In genomic region chr2:111121028-111121872, GRCh38 we compare ENCODE assay signal across 8 cellular contexts. TPM values are rescaled to one million over a fixed set of nuclear protein-coding genes. Genes with fewer than 3 reads are reported as not detected.
DNase-seq lines count a peak whose midpoint lies in the region; ATAC-seq lines count a peak whose summit lies in the region.

No MANE protein-coding gene starts in this region.

- H3K4me3 ChIP-seq in SJCRH30: peak overlapping the region; percentile 74
- peak overlapping the region; percentile 99 for H3K4me3 ChIP-seq in iPS DF 6.9 (ENCODE audit: low read length)
- peak overlapping the region; percentile 77 for H3K4me3 ChIP-seq in skeletal muscle satellite cell (ENCODE audit: low read length)

- H3K9ac ChIP-seq in skeletal muscle satellite cell (ENCODE audit: low read depth, low read length): peak overlapping the region; percentile 58

- DNase-seq in ELR (ENCODE audit: low read depth) (peak; percentile 62), HT-29 (ENCODE audit: low spot score) (peak; percentile 65), SJCRH30 (peak; percentile 49 to 60), amniotic epithelial cell (ENCODE audit: low read depth) (peak; percentile 26), iPS DF 6.9 (ENCODE audit: low read depth, low spot score) (no peak), dedifferentiated amniotic fluid mesenchymal stem cell (ENCODE audit: extremely low spot score) (no peak)

- H3K27me3 ChIP-seq in SJCRH30: no peaks in the 10 kb centered on the region
- H3K27me3 ChIP-seq in iPS DF 6.9 (ENCODE audit: control insufficient read depth, insufficient read depth, low read length): peaks cover 32% of the 10 kb centered on the region
- peaks cover 3% of the 10 kb centered on the region for H3K27me3 ChIP-seq in skeletal muscle satellite cell (ENCODE audit: control insufficient read depth, insufficient read depth, low read length)

- H3K27ac ChIP-seq in SJCRH30: peak overlapping the region; percentile 48
- no peak overlapping the region for H3K27ac ChIP-seq in iPS DF 6.9 (ENCODE audit: low read length)

- ATAC-seq in HG03097 (IDR thresholded peaks at IDR 0.05; ENCODE audit: low FRiP score, unreplicated experiment): no peak

- peak overlapping the region; percentile 100 for H3K4me2 ChIP-seq in skeletal muscle satellite cell (ENCODE audit: low read length)

- no CpG with 5 or more reads among the region's 83 CpGs for WGBS in iPS DF 6.9 (ENCODE audit: insufficient coverage, insufficient read length)

- peaks cover 10% of the 10 kb centered on the region for H3K36me3 ChIP-seq in SJCRH30
- H3K36me3 ChIP-seq in iPS DF 6.9 (ENCODE audit: control insufficient read depth, insufficient read depth, low read length): peaks cover 10% of the 10 kb centered on the region; the same call in 1 of the 2 replicates
- no peaks in the 10 kb centered on the region for H3K36me3 ChIP-seq in skeletal muscle satellite cell (ENCODE audit: insufficient read depth, low read length)

- H3K9me3 ChIP-seq in SJCRH30 (replicated peaks) (no peaks in the 10 kb centered on the region), iPS DF 6.9 (ENCODE audit: control insufficient read depth, insufficient read depth, low read length) (no peaks in the 10 kb centered on the region), skeletal muscle satellite cell (replicated peaks; ENCODE audit: low read length) (no peaks in the 10 kb centered on the region)

- H3K4me1 ChIP-seq in SJCRH30: no peaks in the 10 kb centered on the region
- peaks cover 11% of the 10 kb centered on the region for H3K4me1 ChIP-seq in iPS DF 6.9 (ENCODE audit: control insufficient read depth, insufficient read depth, low read length)
- H3K4me1 ChIP-seq in skeletal muscle satellite cell (ENCODE audit: control insufficient read depth, insufficient read depth, low read length): peaks cover 22% of the 10 kb centered on the region

RNA-seq across cellular contexts. Expression of gene BCL2L11, which starts 0.5 kb away (rescaled TPM):
- 9.7 and 24.5 TPM in 2 replicates for total RNA-seq in HT-29 (2014; rRNA removed; shearing (Covaris generic))
- total RNA-seq in SJCRH30 (2014; rRNA removed; shearing (Covaris generic)): 13.7 and 16.4 TPM in 2 replicates
- total RNA-seq in skeletal muscle satellite cell (2012; rRNA removed): 0.66 and 1.8 TPM in 2 replicates

Comparison
In these comparisons a context has a peak if more than half of its experiments do, and no peak if none do; other contexts are left out.
1. DNase-seq: peak in ELR (single experiment), HT-29 (single experiment), SJCRH30 (2 of 2) and amniotic epithelial cell (single experiment); none in iPS DF 6.9 (single experiment) and dedifferentiated amniotic fluid mesenchymal stem cell (single experiment).
2. Peak in every context shown above with its lines, with median percentiles within 50 percentile points of each other: H3K4me3 ChIP-seq.